Comparison of ENCODE assay signal across 15 cellular contexts in genomic region chr7:106058925-106059324, GRCh38. TPM values are rescaled to one million over a fixed set of nuclear protein-coding genes. Genes with fewer than 3 reads are reported as not detected.
DNase-seq lines count a peak whose midpoint lies in the region; ATAC-seq and TF ChIP-seq lines count a peak whose summit lies in the region.
"Had no signal": no experiment of that assay in that cellular context is flagged by ENCODE, and none has a peak within 500 bp of the region (broad histone marks: within the 10 kb centered on the region; RNA-seq: fewer than 3 reads in every experiment).

No MANE protein-coding gene starts in this region.

- H2BK5ac ChIP-seq in mesendoderm (ENCODE audit: low read length): no peak overlapping the region

- WGBS in mesendoderm (ENCODE audit: extremely low coverage, insufficient coverage, low lambda C conversion rate): no CpG with 5 or more reads among the region's 3 CpGs
- 96 to 100% methylated on average over 3 of the region's 3 CpGs for WGBS in thyroid gland, 2 donors

- H3K23ac ChIP-seq in mesendoderm (ENCODE audit: low read length): no peak overlapping the region

- H4K20me1 ChIP-seq in Loucy (ENCODE audit: insufficient read depth, low read length, poor library complexity, severe bottlenecking): no peaks in the 10 kb centered on the region

- ATAC-seq in GM21717 (IDR thresholded peaks at IDR 0.05; ENCODE audit: unreplicated experiment): no peak

- peak overlapping the region; percentile 28 for H2AK5ac ChIP-seq in mesendoderm (ENCODE audit: low read length)

- no peak overlapping the region for H4K5ac ChIP-seq in mesendoderm (ENCODE audit: low read length)

- TF ChIP-seq POLR2A in thyroid gland (IDR thresholded peaks at IDR 0.05): no peak

- H4K8ac ChIP-seq in mesendoderm (ENCODE audit: low read depth, low read length): no peak overlapping the region

- TF ChIP-seq CTCF in Loucy (conservative IDR thresholded peaks at IDR 0.05; ENCODE audit: low read length) (no peak), thyroid gland (IDR thresholded peaks at IDR 0.05) (no peak)

- H2BK15ac ChIP-seq in mesendoderm (replicated peaks; ENCODE audit: low read depth): no peak overlapping the region

- H3K9me2 ChIP-seq in Loucy (replicated peaks; ENCODE audit: low read depth, low read length): no peaks in the 10 kb centered on the region

- H3K4me3 ChIP-seq in Loucy (ENCODE audit: low read length, poor library complexity, severe bottlenecking): no peak overlapping the region
- H3K4me3 ChIP-seq in mesendoderm (ENCODE audit: low read length): no peak overlapping the region
- H3K4me3 ChIP-seq in thyroid gland (replicated peaks in 1 of 3): no peak overlapping the region
- H3K4me3 ChIP-seq: HAP-1, lung, psoas muscle had no signal

- DNase-seq in mesendoderm (no peak), thyroid gland (no peak), NCI-H774 (lab: John Stamatoyannopoulos, UW) (no peak), COLO668 (lab: John Stamatoyannopoulos, UW; ENCODE audit: unreplicated experiment) (no peak)
- DNase-seq: activated CD4-positive, alpha-beta T cell treated with anti-CD3 and anti-CD28 coated beads for 1 hour; activated T-cell treated with anti-CD3 and anti-CD28 coated beads, Interleukin-2, amount 50 U/mL, for 1 hour; CD4-positive, alpha-beta memory T cell; cortex of kidney; NCI-H2029 treated with DMSO at 0.1 percent for 48 hours; psoas muscle had no signal

- H3K79me1 ChIP-seq in mesendoderm (ENCODE audit: low read length): no peaks in the 10 kb centered on the region

- intact Hi-C loops in thyroid gland (cut with DNase I): loop anchor here (10.0 kb wide), 1 partner anchor 56 kb away; the partner anchor contains the start of gene SYPL1

- no peak overlapping the region for H3K4ac ChIP-seq in mesendoderm (ENCODE audit: low read depth, low read length)

- peaks cover 51% of the 10 kb centered on the region for H3K4me1 ChIP-seq in Loucy (ENCODE audit: insufficient read depth, low read length, poor library complexity, severe bottlenecking)
- H3K4me1 ChIP-seq in mesendoderm (ENCODE audit: control insufficient read depth, low read depth, low read length): no peaks in the 10 kb centered on the region
- H3K4me1 ChIP-seq in thyroid gland: peaks cover 18 to 28% of the 10 kb centered on the region in 2 donors
- H3K4me1 ChIP-seq: HAP-1 had no signal

- H3K9ac ChIP-seq in Loucy (ENCODE audit: low read depth, low read length, poor library complexity, severe bottlenecking): peak overlapping the region; percentile 52
- no peak overlapping the region for H3K9ac ChIP-seq in mesendoderm (ENCODE audit: low read length)

- no peak overlapping the region for H3K18ac ChIP-seq in mesendoderm (ENCODE audit: low read length)

- H3K56ac ChIP-seq in mesendoderm (ENCODE audit: low read length): peak overlapping the region; percentile 67

- H3K9me3 ChIP-seq in Loucy (ENCODE audit: insufficient read depth, low read depth, low read length) (no peaks in the 10 kb centered on the region), thyroid gland (no peaks in the 10 kb centered on the region)
- H3K9me3 ChIP-seq: HAP-1, psoas muscle had no signal

- peak overlapping the region; percentile 37 for H3K4me2 ChIP-seq in Loucy (ENCODE audit: low read depth, low read length, poor library complexity, severe bottlenecking)
- H3K4me2 ChIP-seq in mesendoderm (ENCODE audit: low read length): no peak overlapping the region

- H3K36me3 ChIP-seq in Loucy (ENCODE audit: insufficient read depth, low read length) (no peaks in the 10 kb centered on the region), mesendoderm (ENCODE audit: control insufficient read depth, insufficient read depth, low read length) (no peaks in the 10 kb centered on the region), thyroid gland (no peaks in the 10 kb centered on the region)
- H3K36me3 ChIP-seq: HAP-1 had no signal

- no peak overlapping the region for H2BK120ac ChIP-seq in mesendoderm (ENCODE audit: low read depth, low read length)

- H2AFZ ChIP-seq in Loucy (ENCODE audit: low read length): no peak overlapping the region

- H3K27me3 ChIP-seq in Loucy (ENCODE audit: insufficient read depth, low read length, poor library complexity, severe bottlenecking) (no peaks in the 10 kb centered on the region), mesendoderm (ENCODE audit: insufficient read depth, low read length, poor library complexity) (no peaks in the 10 kb centered on the region), thyroid gland (no peaks in the 10 kb centered on the region)

- H3K79me2 ChIP-seq in Loucy (ENCODE audit: insufficient read depth, low read length) (no peaks in the 10 kb centered on the region), mesendoderm (ENCODE audit: control insufficient read depth, insufficient read depth, low read length) (no peaks in the 10 kb centered on the region)

- peaks cover 7% of the 10 kb centered on the region; the same call in 1 of the 2 replicates for H3F3A ChIP-seq in Loucy (ENCODE audit: low read depth)

- H3K27ac ChIP-seq in angular gyrus (ENCODE audit: low read depth, low read length) (peak overlapping the region; percentile 89), mesendoderm (ENCODE audit: low read depth, low read length) (no peak overlapping the region), thyroid gland (peak overlapping the region; percentile 62 to 81 (median 78))
- H3K27ac ChIP-seq: psoas muscle had no signal

RNA-seq across cellular contexts. Expression of gene SYPL1, which starts 53.2 kb away (rescaled TPM):
- 62.6 TPM for polyA plus RNA-seq in mesendoderm (2013, experiment 1 of 2)
- 61.6 TPM for polyA plus RNA-seq in mesendoderm (2013, experiment 2 of 2)
- total RNA-seq in thyroid gland: 100 to 1,000 TPM; 119 to 165 (median 132) TPM
